ENCODE assay signal across 25 cellular contexts in the genomic region with DNA sequence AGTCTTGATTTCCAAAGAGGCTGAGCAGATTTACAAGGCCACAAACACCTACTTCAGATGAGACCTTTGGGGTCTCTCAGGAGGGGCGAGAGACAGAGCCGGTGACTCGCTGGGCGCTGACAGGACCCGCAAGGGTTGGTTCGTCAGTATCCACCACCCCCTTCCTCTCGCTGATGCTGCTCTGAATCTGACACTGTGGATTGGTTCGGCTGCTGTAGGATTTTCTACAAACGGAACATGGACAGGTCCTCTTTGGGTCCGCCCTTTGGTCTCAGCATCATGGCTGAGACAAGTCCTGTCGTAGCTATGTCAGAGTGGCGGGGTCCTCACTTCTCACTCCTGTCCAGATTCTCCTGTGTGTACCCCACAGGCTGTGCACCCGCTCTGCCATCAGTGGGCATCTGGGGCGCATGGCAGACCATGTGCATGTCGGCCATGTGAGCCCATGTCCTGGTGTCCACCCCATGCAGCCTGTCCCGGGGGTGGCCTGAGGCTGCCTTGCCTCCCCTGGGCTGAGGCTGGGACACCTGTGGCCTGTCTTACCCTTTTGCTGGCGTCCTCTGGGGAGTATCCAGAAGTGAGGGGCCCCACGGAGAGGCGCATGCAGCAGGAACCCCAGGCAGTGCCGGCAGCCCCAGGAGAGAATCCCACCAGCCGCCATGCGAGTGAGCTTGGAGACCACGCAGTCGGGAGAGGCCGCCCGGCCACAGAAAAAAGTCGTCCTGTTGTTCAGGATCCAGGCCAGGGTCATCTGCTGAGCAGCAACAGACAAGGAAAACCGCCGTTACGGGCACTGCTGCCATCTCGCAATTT. TPM values are rescaled to one million over a fixed set of nuclear protein-coding genes. Genes with fewer than 3 reads are reported as not detected.
DNase-seq lines count a peak whose midpoint lies in the region; ATAC-seq, FAIRE-seq and TF ChIP-seq lines count a peak whose summit lies in the region.
"Had no signal": no experiment of that assay in that cellular context is flagged by ENCODE, and none has a peak within 500 bp of the region (broad histone marks: within the 10 kb centered on the region; RNA-seq: fewer than 3 reads in every experiment).

No MANE protein-coding gene starts in this region.

- ATAC-seq in right cardiac atrium (no peak), HG03378 (IDR thresholded peaks at IDR 0.05; ENCODE audit: unreplicated experiment) (no peak)
- ATAC-seq: HCT116 had no signal

- TF ChIP-seq POLR2A in thyroid gland (IDR thresholded peaks at IDR 0.05): no peak

- no peak overlapping the region for H2AFZ ChIP-seq in osteoblast (ENCODE audit: low read length)

- H3K9me3 ChIP-seq in Caco-2 (no peaks in the 10 kb centered on the region), right cardiac atrium (ENCODE audit: control insufficient read depth, low read length) (no peaks in the 10 kb centered on the region), osteoblast (ENCODE audit: low read depth, low read length) (no peaks in the 10 kb centered on the region), thyroid gland (no peaks in the 10 kb centered on the region)

- H3K9me3 Mint-ChIP-seq in Caco-2 (ENCODE audit: unreplicated experiment): no peaks in the 10 kb centered on the region
- H3K9me3 Mint-ChIP-seq: CD4-positive, alpha-beta memory T cell had no signal

- no peaks in the 10 kb centered on the region for H4K20me1 ChIP-seq in osteoblast (ENCODE audit: insufficient read depth, low read length)

- CTCF ChIA-PET in Caco-2 (lab: Charles Lee): interaction anchor here (1.1 kb wide), 1 partner anchor 21 kb away, joined by 5 read pairs; a partner anchor contains a TSS

- 94% methylated on average over 31 of the region's 31 CpGs for WGBS in right cardiac atrium
- WGBS in thyroid gland, 2 donors: 91 to 98% methylated on average over 20 to 22 of the region's 31 CpGs

- H3K27ac Mint-ChIP-seq in Caco-2 (ENCODE audit: unreplicated experiment): peak overlapping the region; percentile 19
- H3K27ac Mint-ChIP-seq: CD4-positive, alpha-beta memory T cell had no signal

- H3K79me2 ChIP-seq in osteoblast (ENCODE audit: insufficient read depth, low read length): no peaks in the 10 kb centered on the region

- no peaks in the 10 kb centered on the region for H3K36me3 ChIP-seq in Caco-2 (ENCODE audit: control insufficient read depth, insufficient read depth, low read length)
- no peaks in the 10 kb centered on the region for H3K36me3 ChIP-seq in osteoblast (ENCODE audit: insufficient read depth, low read length)
- no peaks in the 10 kb centered on the region for H3K36me3 ChIP-seq in thyroid gland

- H3K27ac ChIP-seq in right cardiac atrium (ENCODE audit: low read length): no peak overlapping the region
- no peak overlapping the region for H3K27ac ChIP-seq in osteoblast (ENCODE audit: low read depth, low read length)
- H3K27ac ChIP-seq in thyroid gland: no peak overlapping the region
- H3K27ac ChIP-seq: HL-60, RWPE1 had no signal

- H3K4me3 Mint-ChIP-seq in Caco-2 (ENCODE audit: unreplicated experiment): no peak overlapping the region
- H3K4me3 Mint-ChIP-seq: CD4-positive, alpha-beta memory T cell had no signal

- H3K4me1 ChIP-seq in Caco-2: peaks cover 9% of the 10 kb centered on the region
- H3K4me1 ChIP-seq in right cardiac atrium (ENCODE audit: control insufficient read depth, insufficient read depth, low read length): no peaks in the 10 kb centered on the region
- no peaks in the 10 kb centered on the region for H3K4me1 ChIP-seq in osteoblast (ENCODE audit: insufficient read depth, low read length)
- no peaks in the 10 kb centered on the region for H3K4me1 ChIP-seq in thyroid gland

- no peaks in the 10 kb centered on the region for H3K4me1 Mint-ChIP-seq in Caco-2 (ENCODE audit: low read depth, unreplicated experiment)
- H3K4me1 Mint-ChIP-seq: CD4-positive, alpha-beta memory T cell had no signal

- no TSS peak for BruUV-seq in Caco-2 (replicated peaks; lab: Mats Ljungman, UMichigan)

- H3K27me3 Mint-ChIP-seq in Caco-2 (ENCODE audit: insufficient read depth, unreplicated experiment): no peaks in the 10 kb centered on the region

- POLR2A ChIA-PET in Caco-2 (lab: Charles Lee): no interaction called here

- intact Hi-C loops in Caco-2 (cut with micrococcal nuclease; ENCODE audit: unreplicated experiment) (no loop called here), right cardiac atrium (cut with DNase I) (no loop called here), thyroid gland (cut with DNase I) (no loop called here)

- H3K36me3 Mint-ChIP-seq in Caco-2 (ENCODE audit: insufficient read depth, unreplicated experiment): no peaks in the 10 kb centered on the region
- H3K36me3 Mint-ChIP-seq: CD4-positive, alpha-beta memory T cell had no signal

- no peak overlapping the region for H3K4me3 ChIP-seq in Caco-2 (ENCODE audit: low read depth, low read length)
- no peak overlapping the region for H3K4me3 ChIP-seq in right cardiac atrium (ENCODE audit: low read length)
- no peak overlapping the region for H3K4me3 ChIP-seq in osteoblast (ENCODE audit: insufficient read depth, low read length)
- H3K4me3 ChIP-seq in thyroid gland (replicated peaks in 1 of 3): no peak overlapping the region

- peak; percentile 16 for FAIRE-seq in HTR-8/SVneo (lab: Jason Lieb, UNC)
- FAIRE-seq: GM12891 had no signal

- H3K27me3 ChIP-seq in Caco-2 (replicated peaks; ENCODE audit: control insufficient read depth, insufficient read depth, low read length) (no peaks in the 10 kb centered on the region), right cardiac atrium (ENCODE audit: control insufficient read depth, insufficient read depth) (no peaks in the 10 kb centered on the region), osteoblast (ENCODE audit: insufficient read depth, low read length) (no peaks in the 10 kb centered on the region), thyroid gland (no peaks in the 10 kb centered on the region)

- no peak for TF ChIP-seq CTCF in Caco-2 (IDR thresholded peaks at IDR 0.05; ENCODE audit: insufficient read depth in 1 of 2, low read depth in 1 of 2, low read length in 1 of 2, severe bottlenecking in 1 of 2, unreplicated experiment in 1 of 2)
- TF ChIP-seq CTCF in osteoblast (IDR thresholded peaks at IDR 0.05; ENCODE audit: extremely low read depth, low read depth, low read length): no peak
- TF ChIP-seq CTCF in thyroid gland (IDR thresholded peaks at IDR 0.05): no peak

- H3K4me2 ChIP-seq in osteoblast (ENCODE audit: insufficient read depth, low read length): no peak overlapping the region

- peak in 1 of 2 experiments; percentile 19 for DNase-seq in Caco-2
- DNase-seq in HTR-8/SVneo (ENCODE audit: insufficient read length, low spot score): no peak
- DNase-seq in right cardiac atrium: peak in 2 of 3 donors; percentile 10 to 22
- peak; percentile 56 for DNase-seq in osteoblast (ENCODE audit: insufficient read length, low spot score, missing footprints)
- DNase-seq in NCI-H2227 (lab: John Stamatoyannopoulos, UW; ENCODE audit: unreplicated experiment): no peak
- DNase-seq in thyroid gland: no peak
- DNase-seq in glomerular visceral epithelial cell (ENCODE audit: extremely low spot score): no peak
- DNase-seq: C1 segment of cervical spinal cord; CD4-positive, alpha-beta memory T cell; COR-L47; DMS79; EL; GDM1; NCI-H1048; NCI-H1417 treated with DMSO at 0.1 percent for 48 hours; NCI-H1694 treated with DMSO at 0.1 percent for 48 hours; NCI-H2081; NCI-H226; NCI-H510A; NCI-H69 had no signal

RNA-seq across cellular contexts. Expression of a gene that starts 21.6 kb away (rescaled TPM):
- 34.0 and 37.6 TPM in 2 replicates for total RNA-seq in Caco-2 (2022)
- 10 to 100 TPM; 25.3 to 46.3 (median 33.9) TPM for total RNA-seq in right cardiac atrium
- 17.6 TPM for polyA plus RNA-seq in right cardiac atrium
- total RNA-seq in osteoblast: 38.6 and 46.0 TPM in 2 replicates
- total RNA-seq in thyroid gland: 10 to 100 TPM; 14.0 to 41.8 (median 23.3) TPM
- polyA plus RNA-seq: CD4-positive, alpha-beta memory T cell had no signal

Comparison
In these comparisons a context has a peak if more than half of its experiments do, and no peak if none do; other contexts are left out.
1. DNase-seq: peak in right cardiac atrium (2 of 3) and osteoblast (single experiment); none in HTR-8/SVneo (single experiment), NCI-H2227 (single experiment), thyroid gland (0 of 2) and glomerular visceral epithelial cell (single experiment).